Comparison of ENCODE assay signal across 16 cellular contexts in genomic region chr6:6466967-6467761, GRCh38.
DNase-seq lines count a peak whose midpoint lies in the region; ATAC-seq and TF ChIP-seq lines count a peak whose summit lies in the region.
"Had no signal": no experiment of that assay in that cellular context is flagged by ENCODE, and none has a peak within 500 bp of the region (broad histone marks: within the 10 kb centered on the region; RNA-seq: fewer than 3 reads in every experiment).

No MANE protein-coding gene starts in this region.

- POLR2A ChIA-PET in MCF 10A (lab: Yijun Ruan, JAX): interaction anchor here (0.6 to 5.6 kb wide), 6 partner anchors 9 to 65 kb away, joined by 3 to 65 read pairs (median 3); no protein-coding TSS in a partner anchor

- H4K8ac ChIP-seq in mesenchymal stem cell (ENCODE audit: low read length): no peak overlapping the region

- no peak for TF ChIP-seq POLR2A in sigmoid colon (IDR thresholded peaks at IDR 0.05)

- H3K4me2 ChIP-seq in mesenchymal stem cell (ENCODE audit: low read length, poor library complexity, severe bottlenecking): no peak overlapping the region

- peaks cover 11% of the 10 kb centered on the region for H3K9me3 Mint-ChIP-seq in MCF 10A (ENCODE audit: unreplicated experiment)

- H3K23ac ChIP-seq in mesenchymal stem cell (ENCODE audit: low read length in 2 of 2): no peak overlapping the region

- BruUV-seq in MCF 10A (replicated peaks; lab: Mats Ljungman, UMichigan): TSS peak; percentile 34

- H2AK5ac ChIP-seq in mesenchymal stem cell (ENCODE audit: low read length, severe bottlenecking): no peak overlapping the region

- no peak overlapping the region for H2BK120ac ChIP-seq in mesenchymal stem cell (ENCODE audit: low read depth, low read length)

- peaks cover 0 to 6% of the 10 kb centered on the region in 2 experiments for H3K27me3 ChIP-seq in mesenchymal stem cell (ENCODE audit: control insufficient read depth in 1 of 2, insufficient read depth in 1 of 2, low read length in 2 of 2)
- H3K27me3 ChIP-seq in sigmoid colon: no peaks in the 10 kb centered on the region
- H3K27me3 ChIP-seq: breast epithelium, gastroesophageal sphincter had no signal

- H3K4me3 Mint-ChIP-seq in MCF 10A (ENCODE audit: unreplicated experiment) (peak overlapping the region; percentile 18), T-helper 17 cell (no peak overlapping the region)

- no peaks in the 10 kb centered on the region for H3K36me3 ChIP-seq in mesenchymal stem cell (ENCODE audit: control insufficient read depth in 1 of 2, insufficient read depth in 2 of 2, low read depth in 1 of 2, low read length in 2 of 2)
- no peaks in the 10 kb centered on the region for H3K36me3 ChIP-seq in sigmoid colon
- H3K36me3 ChIP-seq: breast epithelium, gastroesophageal sphincter had no signal

- intact Hi-C loops in MCF 10A (cut with micrococcal nuclease): loop anchor here (1.0 to 10.0 kb wide), 2 partner anchors 52 to 152 kb away; no protein-coding TSS in a partner anchor
- intact Hi-C loops in sigmoid colon (cut with DNase I): no loop called here

- H3K4me3 ChIP-seq in mesenchymal stem cell (ENCODE audit: insufficient read depth in 1 of 2, low read depth in 1 of 2, low read length in 2 of 2) (no peak overlapping the region), sigmoid colon (no peak overlapping the region)
- H3K4me3 ChIP-seq: breast epithelium, gastroesophageal sphincter had no signal

- H2BK12ac ChIP-seq in mesenchymal stem cell (ENCODE audit: low read length in 2 of 2): no peak overlapping the region

- H3K27ac ChIP-seq in mesenchymal stem cell (ENCODE audit: low read length, poor library complexity, severe bottlenecking) (no peak overlapping the region), sigmoid colon (no peak overlapping the region)
- H3K27ac ChIP-seq: breast epithelium, gastroesophageal sphincter, VCaP had no signal

- H3K9me3 ChIP-seq in mesenchymal stem cell (ENCODE audit: control insufficient read depth, low read length) (no peaks in the 10 kb centered on the region), T-helper 17 cell (ENCODE audit: control insufficient read depth, low read length, poor library complexity, severe bottlenecking) (no peaks in the 10 kb centered on the region), sigmoid colon (peaks cover 0 to 2% (median 0%) of the 10 kb centered on the region in 4 donors)

- no peak overlapping the region for H3K14ac ChIP-seq in mesenchymal stem cell (ENCODE audit: low read length in 2 of 2)

- WGBS in mesenchymal stem cell: 57% methylated on average over 12 of the region's 12 CpGs
- 72 to 79% methylated on average over 12 of the region's 12 CpGs for WGBS in sigmoid colon, 2 donors

- H2BK15ac ChIP-seq in mesenchymal stem cell (ENCODE audit: low read depth, poor library complexity, severe bottlenecking): no peak overlapping the region

- H3K27ac Mint-ChIP-seq in MCF 10A (ENCODE audit: low read depth, unreplicated experiment) (peak overlapping the region; percentile 96), T-helper 17 cell (no peak overlapping the region)

- no peak overlapping the region for H3K9ac ChIP-seq in mesenchymal stem cell (ENCODE audit: low read length)

- no peak for TF ChIP-seq EP300 in sigmoid colon (IDR thresholded peaks at IDR 0.05)

- H4K91ac ChIP-seq in mesenchymal stem cell (ENCODE audit: low read length): no peak overlapping the region

- CTCF ChIA-PET in MCF 10A (lab: Yijun Ruan, JAX): interaction anchor here (0.7 kb wide), 1 partner anchor 22 kb away, joined by 3 read pairs; no protein-coding TSS in a partner anchor

- H3K27me3 Mint-ChIP-seq in MCF 10A (ENCODE audit: insufficient read depth, unreplicated experiment) (no peaks in the 10 kb centered on the region), T-helper 17 cell (peaks cover 23% of the 10 kb centered on the region)

- no peak overlapping the region for H3K18ac ChIP-seq in mesenchymal stem cell (ENCODE audit: low read depth in 1 of 2, low read length in 2 of 2)

- H3K36me3 Mint-ChIP-seq in MCF 10A (ENCODE audit: insufficient read depth, unreplicated experiment) (no peaks in the 10 kb centered on the region), T-helper 17 cell (ENCODE audit: low read depth) (no peaks in the 10 kb centered on the region)

- H3K4me1 Mint-ChIP-seq in MCF 10A (ENCODE audit: insufficient read depth, unreplicated experiment): peaks cover 49% of the 10 kb centered on the region
- H3K4me1 Mint-ChIP-seq in T-helper 17 cell: no peaks in the 10 kb centered on the region

- H3K4me1 ChIP-seq in mesenchymal stem cell (ENCODE audit: control insufficient read depth, insufficient read depth, low read depth, low read length) (no peaks in the 10 kb centered on the region), sigmoid colon (no peaks in the 10 kb centered on the region)
- H3K4me1 ChIP-seq: breast epithelium, gastroesophageal sphincter had no signal

- TF ChIP-seq CTCF in MCF 10A (IDR thresholded peaks at IDR 0.05; ENCODE audit: unreplicated experiment) (no peak), sigmoid colon (IDR thresholded peaks at IDR 0.05) (no peak)

- H2AFZ ChIP-seq in mesenchymal stem cell (ENCODE audit: low read depth, low read length): no peak overlapping the region

- no peak overlapping the region for H3K4ac ChIP-seq in mesenchymal stem cell (ENCODE audit: low read depth in 1 of 2, low read length in 2 of 2)

- peak; percentile 95 for DNase-seq in Daoy (ENCODE audit: low read depth)
- peak; percentile 56 for DNase-seq in LHCN-M2 (ENCODE audit: low read depth)
- peak; percentile 90 for DNase-seq in MCF 10A (ENCODE audit: unreplicated experiment)
- DNase-seq in mesenchymal stem cell: peak; percentile 8
- DNase-seq in T-helper 17 cell: no peak
- DNase-seq in sigmoid colon: no peak
- DNase-seq in dermis blood vessel endothelial cell: no peak
- no peak for DNase-seq in kidney glomerular epithelial cell (lab: John Stamatoyannopoulos, UW)
- DNase-seq: activated naive CD4-positive, alpha-beta T cell treated with Interleukin-2 at 50 U/mL for 16 hours; DND-41; effector CD8-positive, alpha-beta T cell; HCEC 1CT; OCI-M1 had no signal

- no peak for ATAC-seq in T-helper 17 cell
- ATAC-seq: gastroesophageal sphincter had no signal

- H2BK5ac ChIP-seq in mesenchymal stem cell (ENCODE audit: low read depth, low read length, poor library complexity, severe bottlenecking): no peak overlapping the region

- H3K79me1 ChIP-seq in mesenchymal stem cell (replicated peaks; ENCODE audit: low read length, poor library complexity, severe bottlenecking): no peaks in the 10 kb centered on the region

Comparison
In these comparisons a context has a peak if more than half of its experiments do, and no peak if none do; other contexts are left out.
1. DNase-seq: peak in Daoy (single experiment), LHCN-M2 (single experiment), MCF 10A (single experiment) and mesenchymal stem cell (single experiment); none in T-helper 17 cell (0 of 3), sigmoid colon (single experiment), dermis blood vessel endothelial cell (single experiment) and kidney glomerular epithelial cell (single experiment).